ENCODE assay signal across 23 cellular contexts in genomic region chr3:20240154-20240883, GRCh38. TPM values are rescaled to one million over a fixed set of nuclear protein-coding genes. Genes with fewer than 3 reads are reported as not detected.
DNase-seq lines count a peak whose midpoint lies in the region; ATAC-seq and TF ChIP-seq lines count a peak whose summit lies in the region.
"Had no signal": no experiment of that assay in that cellular context is flagged by ENCODE, and none has a peak within 500 bp of the region (broad histone marks: within the 10 kb centered on the region; RNA-seq: fewer than 3 reads in every experiment).

No MANE protein-coding gene starts in this region.

- H3K79me2 ChIP-seq in GM23248 (ENCODE audit: insufficient read depth), result no peaks in the 10 kb centered on the region

- H3K4me1 ChIP-seq in GM23248 (ENCODE audit: insufficient read depth) (no peaks in the 10 kb centered on the region), foreskin keratinocyte (no peaks in the 10 kb centered on the region)
- H3K4me1 ChIP-seq: A549, Caco-2 had no signal

- no peak overlapping the region for H2AFZ ChIP-seq in GM23248

- H3F3A ChIP-seq in GM23248 (ENCODE audit: insufficient read depth), result no peaks in the 10 kb centered on the region

- peak; percentile 2 for DNase-seq in GM23248
- peak; percentile 73 for DNase-seq in epithelial cell of esophagus (ENCODE audit: low read depth)
- DNase-seq in foreskin keratinocyte, result peak in 1 of 2 donors; percentile 61
- peak; percentile 1 for DNase-seq in renal cortical epithelial cell (ENCODE audit: low read depth)
- no peak for DNase-seq in NCI-H748 (lab: John Stamatoyannopoulos, UW; ENCODE audit: unreplicated experiment)
- DNase-seq in OCI-M2 (lab: John Stamatoyannopoulos, UW; ENCODE audit: unreplicated experiment), result no peak
- DNase-seq: C1 segment of cervical spinal cord; Caco-2; CD4-positive, alpha-beta memory T cell; GDM1; IMR-90; KG1; NCI-H1092; NCI-H1436 treated with DMSO at 0.1 percent for 48 hours; NCI-H2029; NCI-H526 treated with DMSO at 0.1 percent for 48 hours; SHP77 had no signal

- ATAC-seq in foreskin keratinocyte (peak; percentile 71), GM18870 (IDR thresholded peaks at IDR 0.05; ENCODE audit: unreplicated experiment) (no peak)
- ATAC-seq: A549, GM12878, HCT116, Panc1 had no signal

- H3K9me3 ChIP-seq in GM23248 (ENCODE audit: low read depth), result no peaks in the 10 kb centered on the region
- H3K9me3 ChIP-seq: A549, Caco-2 had no signal

- 23 to 35% methylated on average over 2 of the region's 2 CpGs for WGBS in GM23248 (ENCODE audit: low coverage in 1 of 2, low lambda C conversion rate in 2 of 2, missing lambda C conversion rate in 2 of 2), 2 experiments

- no peaks in the 10 kb centered on the region for H3K9me2 ChIP-seq in GM23248 (ENCODE audit: insufficient read depth)

- no peak overlapping the region for H3K27ac ChIP-seq in GM23248
- H3K27ac ChIP-seq in foreskin keratinocyte, result no peak overlapping the region
- H3K27ac ChIP-seq: A549, RWPE1 had no signal

- H3K9ac ChIP-seq in GM23248, result no peak overlapping the region

- no peaks in the 10 kb centered on the region for H3K36me3 ChIP-seq in GM23248 (ENCODE audit: low read depth)

- H4K20me1 ChIP-seq in GM23248 (ENCODE audit: insufficient read depth), result no peaks in the 10 kb centered on the region

- TF ChIP-seq CTCF in epithelial cell of esophagus (IDR thresholded peaks at IDR 0.05; ENCODE audit: insufficient read depth, low read depth, low read length, missing control alignments) (no peak), foreskin keratinocyte (conservative IDR thresholded peaks at IDR 0.05) (no peak)

- H3K4me3 ChIP-seq in GM23248 (no peak overlapping the region), epithelial cell of esophagus (ENCODE audit: low read length) (no peak overlapping the region)
- H3K4me3 ChIP-seq: A549, GM12878 had no signal

- H3K4me2 ChIP-seq in GM23248 (ENCODE audit: unreplicated experiment), result no peak overlapping the region
- H3K4me2 ChIP-seq: A549 had no signal

- H3K27me3 ChIP-seq in GM23248 (replicated peaks; ENCODE audit: insufficient read depth) (no peaks in the 10 kb centered on the region), foreskin keratinocyte (no peaks in the 10 kb centered on the region)

- in situ Hi-C loops in GM23248 (cut with MboI), result no loop called here

RNA-seq across cellular contexts. Expression of gene SGO1, which starts 54.3 kb away (rescaled TPM):
- total RNA-seq in GM23248 (2014; rRNA removed; shearing (Covaris generic)), result 1.0 and 5.7 TPM in 2 replicates
- polyA plus RNA-seq in GM23248 (2016; fragmentation: Nextera tagmentation; extraction: Ambion mirVana), result 6.6 and 7.4 TPM in 2 replicates
- 13.7 and 18.9 TPM in 2 replicates for total RNA-seq in foreskin keratinocyte
- 5.0 and 7.8 TPM in 2 replicates for polyA plus RNA-seq in foreskin keratinocyte
- 0.99 and 7.3 TPM in 2 replicates for total RNA-seq in renal cortical epithelial cell

Comparison
In these comparisons a context has a peak if more than half of its experiments do, and no peak if none do; other contexts are left out.
1. DNase-seq: peak in GM23248 (single experiment), epithelial cell of esophagus (single experiment) and renal cortical epithelial cell (single experiment); none in NCI-H748 (single experiment) and OCI-M2 (single experiment).